ENCODE assay signal across 19 cellular contexts in the genomic region with DNA sequence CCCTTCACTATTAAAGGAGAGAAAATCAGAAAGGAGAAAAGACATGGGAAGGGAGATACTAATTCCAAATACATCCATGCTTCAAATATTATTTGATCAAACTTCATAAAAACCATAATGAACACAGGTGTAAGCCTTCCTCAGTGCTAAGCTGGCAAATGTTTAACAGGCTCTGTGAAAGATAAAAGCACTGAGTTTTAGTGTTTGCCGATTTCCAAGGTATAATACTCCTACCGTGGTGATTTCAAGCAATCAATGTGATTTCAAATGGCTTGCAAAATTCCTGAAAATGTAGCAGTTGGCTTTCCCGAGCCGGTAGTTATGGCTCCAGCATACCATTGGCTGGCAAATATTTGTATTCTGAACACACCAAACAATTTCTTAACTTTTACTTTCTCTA.
DNase-seq lines count a peak whose midpoint lies in the region; ATAC-seq and TF ChIP-seq lines count a peak whose summit lies in the region.
"Had no signal": no experiment of that assay in that cellular context is flagged by ENCODE, and none has a peak within 500 bp of the region (broad histone marks: within the 10 kb centered on the region; RNA-seq: fewer than 3 reads in every experiment).

No MANE protein-coding gene starts in this region.

- H3K9ac ChIP-seq in HUES64 (ENCODE audit: low read depth, low read length) (no peak overlapping the region), mucosa of stomach (ENCODE audit: low read length) (no peak overlapping the region)

- peaks cover 10% of the 10 kb centered on the region; the same call in 2 of the 3 replicates for H3K36me3 Mint-ChIP-seq in GM23338 (ENCODE audit: low read depth)

- DNase-seq in GM23338 (ENCODE audit: low spot score) (no peak), hepatocyte (ENCODE audit: low spot score) (no peak), HuH-7.5 (ENCODE audit: low spot score) (no peak)
- DNase-seq in stimulated activated CD4-positive, alpha-beta T cell treated with anti-CD3 and anti-CD28 coated beads, Interleukin-1b, Interleukin-23, amount 100 ng/mL, for 48 hours, result no peak
- DNase-seq: C1 segment of cervical spinal cord; Calu3; CD4-positive, alpha-beta T cell; DMS 273 treated with DMSO at 0.1 percent for 48 hours; DMS79; GOT3; HCEC 1CT; HFFc6; IMR-90; KBM-7 had no signal

- H3K36me3 ChIP-seq in GM23338 (ENCODE audit: insufficient read depth) (no peaks in the 10 kb centered on the region), HUES64 (ENCODE audit: insufficient read depth, low read length) (no peaks in the 10 kb centered on the region), hepatocyte (replicated peaks; ENCODE audit: insufficient read depth, low read depth) (no peaks in the 10 kb centered on the region), mucosa of stomach (ENCODE audit: control insufficient read depth, insufficient read depth, low read length) (no peaks in the 10 kb centered on the region)

- no peaks in the 10 kb centered on the region for H3K27me3 Mint-ChIP-seq in GM23338 (ENCODE audit: insufficient read depth, low read depth, poor library complexity)
- H3K27me3 Mint-ChIP-seq: B cell; CD4-positive, alpha-beta T cell had no signal

- WGBS in HUES64, result 88% methylated on average over 4 of the region's 4 CpGs
- 50% methylated on average over 4 of the region's 4 CpGs for WGBS in hepatocyte (ENCODE audit: low lambda C conversion rate, missing lambda C conversion rate)

- no peaks in the 10 kb centered on the region; the same call in 2 of the 3 replicates for H3K9me3 Mint-ChIP-seq in GM23338
- H3K9me3 Mint-ChIP-seq: CD4-positive, alpha-beta T cell; HFFc6 had no signal

- TF ChIP-seq CTCF in GM23338 (conservative IDR thresholded peaks at IDR 0.05; ENCODE audit: low read depth in 2 of 2) (no peak), hepatocyte (IDR thresholded peaks at IDR 0.05; ENCODE audit: poor library complexity) (no peak)

- H3K27ac Mint-ChIP-seq in GM23338, result peak overlapping the region; percentile 90
- H3K27ac Mint-ChIP-seq: B cell; CD4-positive, alpha-beta T cell; HFFc6 had no signal

- H3K4me1 Mint-ChIP-seq in GM23338, result peaks cover 28% of the 10 kb centered on the region
- H3K4me1 Mint-ChIP-seq: B cell had no signal

- H3K4me3 ChIP-seq in GM23338 (no peak overlapping the region), HUES64 (ENCODE audit: low read length) (no peak overlapping the region), hepatocyte (no peak overlapping the region), mucosa of stomach (ENCODE audit: low read length) (peak overlapping the region; percentile 10)
- H3K4me3 ChIP-seq: GM12878 had no signal

- H3F3A ChIP-seq in GM23338 (replicated peaks; ENCODE audit: low read depth), result no peaks in the 10 kb centered on the region

- no peaks in the 10 kb centered on the region for H3K79me2 ChIP-seq in GM23338 (replicated peaks; ENCODE audit: insufficient read depth)
- H3K79me2 ChIP-seq in hepatocyte, result no peaks in the 10 kb centered on the region

- H2AFZ ChIP-seq in GM23338, result no peak overlapping the region
- H2AFZ ChIP-seq in hepatocyte, result no peak overlapping the region

- ATAC-seq in GM23338 (no peak), HG03095 (IDR thresholded peaks at IDR 0.05; ENCODE audit: unreplicated experiment) (no peak)
- ATAC-seq: GM12878 had no signal

- H3K4me1 ChIP-seq in GM23338 (ENCODE audit: insufficient read depth) (peaks cover 41% of the 10 kb centered on the region), HUES64 (ENCODE audit: insufficient read depth, low read length) (peaks cover 27% of the 10 kb centered on the region), hepatocyte (ENCODE audit: insufficient read depth) (no peaks in the 10 kb centered on the region), mucosa of stomach (ENCODE audit: control insufficient read depth, insufficient read depth, low read length) (no peaks in the 10 kb centered on the region)

- no peak overlapping the region for H3K4me3 Mint-ChIP-seq in GM23338
- H3K4me3 Mint-ChIP-seq: B cell; CD4-positive, alpha-beta T cell; HFFc6 had no signal

- H3K9me2 ChIP-seq in GM23338 (ENCODE audit: insufficient read depth) (no peaks in the 10 kb centered on the region), hepatocyte (replicated peaks; ENCODE audit: insufficient read depth) (no peaks in the 10 kb centered on the region)

- H3K27me3 ChIP-seq in GM23338 (ENCODE audit: insufficient read depth) (no peaks in the 10 kb centered on the region), HUES64 (ENCODE audit: insufficient read depth, low read length) (no peaks in the 10 kb centered on the region), hepatocyte (no peaks in the 10 kb centered on the region), mucosa of stomach (ENCODE audit: control insufficient read depth, insufficient read depth, low read length) (no peaks in the 10 kb centered on the region)

- H3K27ac ChIP-seq in GM23338 (ENCODE audit: low read depth) (peak overlapping the region; percentile 75), HUES64 (ENCODE audit: low read depth, low read length) (peak overlapping the region; percentile 28), hepatocyte (no peak overlapping the region)

- H4K20me1 ChIP-seq in GM23338 (replicated peaks; ENCODE audit: insufficient read depth) (no peaks in the 10 kb centered on the region), hepatocyte (ENCODE audit: insufficient read depth, poor library complexity, severe bottlenecking) (no peaks in the 10 kb centered on the region)

- peak overlapping the region; percentile 47 for H3K4me2 ChIP-seq in GM23338
- peak overlapping the region; percentile 31 for H3K4me2 ChIP-seq in hepatocyte

- H3K9me3 ChIP-seq in HUES64 (ENCODE audit: insufficient read depth, low read depth, low read length) (no peaks in the 10 kb centered on the region), hepatocyte (ENCODE audit: low read depth) (no peaks in the 10 kb centered on the region), mucosa of stomach (ENCODE audit: control insufficient read depth, low read length) (no peaks in the 10 kb centered on the region)

TF ChIP-seq in GM23338, 12 proteins besides CTCF, POLR2A, EP300 and RAD21 (continues in another document):
- no peak for TF ChIP-seq POLR2AphosphoS5 (IDR thresholded peaks at IDR 0.05; ENCODE audit: low read depth)
- TF ChIP-seq ZNF331 (CRISPR knock-in tag; IDR thresholded peaks at IDR 0.05; ENCODE audit: low read depth), result no peak
- no peak for TF ChIP-seq EZH2 (IDR thresholded peaks at IDR 0.05; ENCODE audit: low read depth, unreplicated experiment)
- no peak for TF ChIP-seq CREB1 (CRISPR knock-in tag; IDR thresholded peaks at IDR 0.05; ENCODE audit: low read depth)
- no peak for TF ChIP-seq JUNB (IDR thresholded peaks at IDR 0.05; ENCODE audit: unreplicated experiment)
- TF ChIP-seq, protein P1, sequence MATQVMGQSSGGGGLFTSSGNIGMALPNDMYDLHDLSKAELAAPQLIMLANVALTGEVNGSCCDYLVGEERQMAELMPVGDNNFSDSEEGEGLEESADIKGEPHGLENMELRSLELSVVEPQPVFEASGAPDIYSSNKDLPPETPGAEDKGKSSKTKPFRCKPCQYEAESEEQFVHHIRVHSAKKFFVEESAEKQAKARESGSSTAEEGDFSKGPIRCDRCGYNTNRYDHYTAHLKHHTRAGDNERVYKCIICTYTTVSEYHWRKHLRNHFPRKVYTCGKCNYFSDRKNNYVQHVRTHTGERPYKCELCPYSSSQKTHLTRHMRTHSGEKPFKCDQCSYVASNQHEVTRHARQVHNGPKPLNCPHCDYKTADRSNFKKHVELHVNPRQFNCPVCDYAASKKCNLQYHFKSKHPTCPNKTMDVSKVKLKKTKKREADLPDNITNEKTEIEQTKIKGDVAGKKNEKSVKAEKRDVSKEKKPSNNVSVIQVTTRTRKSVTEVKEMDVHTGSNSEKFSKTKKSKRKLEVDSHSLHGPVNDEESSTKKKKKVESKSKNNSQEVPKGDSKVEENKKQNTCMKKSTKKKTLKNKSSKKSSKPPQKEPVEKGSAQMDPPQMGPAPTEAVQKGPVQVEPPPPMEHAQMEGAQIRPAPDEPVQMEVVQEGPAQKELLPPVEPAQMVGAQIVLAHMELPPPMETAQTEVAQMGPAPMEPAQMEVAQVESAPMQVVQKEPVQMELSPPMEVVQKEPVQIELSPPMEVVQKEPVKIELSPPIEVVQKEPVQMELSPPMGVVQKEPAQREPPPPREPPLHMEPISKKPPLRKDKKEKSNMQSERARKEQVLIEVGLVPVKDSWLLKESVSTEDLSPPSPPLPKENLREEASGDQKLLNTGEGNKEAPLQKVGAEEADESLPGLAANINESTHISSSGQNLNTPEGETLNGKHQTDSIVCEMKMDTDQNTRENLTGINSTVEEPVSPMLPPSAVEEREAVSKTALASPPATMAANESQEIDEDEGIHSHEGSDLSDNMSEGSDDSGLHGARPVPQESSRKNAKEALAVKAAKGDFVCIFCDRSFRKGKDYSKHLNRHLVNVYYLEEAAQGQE (IDR thresholded peaks at IDR 0.05; ENCODE audit: unreplicated experiment), result no peak
- TF ChIP-seq STAT1 (IDR thresholded peaks at IDR 0.05; ENCODE audit: unreplicated experiment), result no peak
- no peak for TF ChIP-seq NANOG (IDR thresholded peaks at IDR 0.05; ENCODE audit: borderline replicate concordance)
- TF ChIP-seq ZNF114 (CRISPR knock-in tag; IDR thresholded peaks at IDR 0.05), result no peak
- TF ChIP-seq EZH2phosphoT487 (IDR thresholded peaks at IDR 0.05; ENCODE audit: unreplicated experiment), result no peak
- TF ChIP-seq, protein P2, sequence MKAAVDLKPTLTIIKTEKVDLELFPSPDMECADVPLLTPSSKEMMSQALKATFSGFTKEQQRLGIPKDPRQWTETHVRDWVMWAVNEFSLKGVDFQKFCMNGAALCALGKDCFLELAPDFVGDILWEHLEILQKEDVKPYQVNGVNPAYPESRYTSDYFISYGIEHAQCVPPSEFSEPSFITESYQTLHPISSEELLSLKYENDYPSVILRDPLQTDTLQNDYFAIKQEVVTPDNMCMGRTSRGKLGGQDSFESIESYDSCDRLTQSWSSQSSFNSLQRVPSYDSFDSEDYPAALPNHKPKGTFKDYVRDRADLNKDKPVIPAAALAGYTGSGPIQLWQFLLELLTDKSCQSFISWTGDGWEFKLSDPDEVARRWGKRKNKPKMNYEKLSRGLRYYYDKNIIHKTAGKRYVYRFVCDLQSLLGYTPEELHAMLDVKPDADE (IDR thresholded peaks at IDR 0.05), result no peak
